ENCODE assay signal across 1 cellular context in the genomic region with DNA sequence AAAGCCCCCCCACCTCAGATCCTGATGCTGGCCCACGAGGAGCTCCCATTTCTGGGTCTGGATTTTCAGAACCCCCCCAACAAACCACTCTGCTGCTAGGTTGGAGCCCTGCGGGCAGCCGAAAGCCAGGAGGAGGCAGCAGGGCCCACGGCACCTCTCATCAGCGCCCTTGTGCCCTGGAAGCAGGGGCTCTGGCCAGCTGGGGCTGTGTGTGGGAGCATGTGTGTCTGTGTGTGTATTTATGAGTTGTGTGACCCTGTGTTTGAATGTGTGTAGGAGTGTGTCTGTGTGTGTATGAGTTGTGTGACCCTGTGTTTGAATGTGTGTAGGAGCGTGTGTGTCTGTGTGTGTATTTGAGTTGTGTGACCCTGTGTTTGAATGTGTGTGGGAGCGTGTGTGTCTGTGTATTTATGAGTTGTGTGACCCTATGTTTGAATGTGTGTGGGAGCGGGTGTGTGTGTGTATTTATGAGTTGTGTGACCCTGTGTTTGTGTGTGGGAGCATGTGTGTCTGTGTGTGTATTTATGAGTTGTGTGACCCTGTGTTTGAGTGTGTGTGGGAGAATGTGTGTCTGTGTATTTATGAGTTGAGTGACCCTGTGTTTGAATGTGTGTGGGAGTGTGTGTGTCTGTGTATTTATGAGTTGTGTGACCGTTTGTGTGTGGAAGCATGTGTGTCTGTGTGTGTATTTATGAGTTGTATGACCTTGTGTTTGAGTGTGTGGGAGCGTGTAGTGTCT.
A peak's percentile ranks its signal among the peaks of the same experiment; 100 is the strongest.
TF ChIP-seq lines count a peak whose summit lies in the region.

No MANE protein-coding gene starts in this region.

TF ChIP-seq in HEK293, 187 proteins besides CTCF, POLR2A, EP300 and RAD21 (continued from another document):
- TF ChIP-seq, protein P1, sequence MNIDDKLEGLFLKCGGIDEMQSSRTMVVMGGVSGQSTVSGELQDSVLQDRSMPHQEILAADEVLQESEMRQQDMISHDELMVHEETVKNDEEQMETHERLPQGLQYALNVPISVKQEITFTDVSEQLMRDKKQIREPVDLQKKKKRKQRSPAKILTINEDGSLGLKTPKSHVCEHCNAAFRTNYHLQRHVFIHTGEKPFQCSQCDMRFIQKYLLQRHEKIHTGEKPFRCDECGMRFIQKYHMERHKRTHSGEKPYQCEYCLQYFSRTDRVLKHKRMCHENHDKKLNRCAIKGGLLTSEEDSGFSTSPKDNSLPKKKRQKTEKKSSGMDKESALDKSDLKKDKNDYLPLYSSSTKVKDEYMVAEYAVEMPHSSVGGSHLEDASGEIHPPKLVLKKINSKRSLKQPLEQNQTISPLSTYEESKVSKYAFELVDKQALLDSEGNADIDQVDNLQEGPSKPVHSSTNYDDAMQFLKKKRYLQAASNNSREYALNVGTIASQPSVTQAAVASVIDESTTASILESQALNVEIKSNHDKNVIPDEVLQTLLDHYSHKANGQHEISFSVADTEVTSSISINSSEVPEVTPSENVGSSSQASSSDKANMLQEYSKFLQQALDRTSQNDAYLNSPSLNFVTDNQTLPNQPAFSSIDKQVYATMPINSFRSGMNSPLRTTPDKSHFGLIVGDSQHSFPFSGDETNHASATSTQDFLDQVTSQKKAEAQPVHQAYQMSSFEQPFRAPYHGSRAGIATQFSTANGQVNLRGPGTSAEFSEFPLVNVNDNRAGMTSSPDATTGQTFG (tag by site-specific recombination; IDR thresholded peaks at IDR 0.05; ENCODE audit: borderline replicate concordance) = no peak
- TF ChIP-seq SP2 (tag by site-specific recombination; IDR thresholded peaks at IDR 0.05) (no peak), ZNF830 (tag by site-specific recombination; IDR thresholded peaks at IDR 0.05; ENCODE audit: low read depth) (no peak), SP3 (tag by site-specific recombination; IDR thresholded peaks at IDR 0.05) (no peak), ZNF677 (tag by site-specific recombination; IDR thresholded peaks at IDR 0.05) (no peak), ZNF544 (tag by site-specific recombination; IDR thresholded peaks at IDR 0.05) (no peak), EGR2 (tag by site-specific recombination; IDR thresholded peaks at IDR 0.05; ENCODE audit: low read depth) (peak; percentile 84)
- TF ChIP-seq, protein P2, sequence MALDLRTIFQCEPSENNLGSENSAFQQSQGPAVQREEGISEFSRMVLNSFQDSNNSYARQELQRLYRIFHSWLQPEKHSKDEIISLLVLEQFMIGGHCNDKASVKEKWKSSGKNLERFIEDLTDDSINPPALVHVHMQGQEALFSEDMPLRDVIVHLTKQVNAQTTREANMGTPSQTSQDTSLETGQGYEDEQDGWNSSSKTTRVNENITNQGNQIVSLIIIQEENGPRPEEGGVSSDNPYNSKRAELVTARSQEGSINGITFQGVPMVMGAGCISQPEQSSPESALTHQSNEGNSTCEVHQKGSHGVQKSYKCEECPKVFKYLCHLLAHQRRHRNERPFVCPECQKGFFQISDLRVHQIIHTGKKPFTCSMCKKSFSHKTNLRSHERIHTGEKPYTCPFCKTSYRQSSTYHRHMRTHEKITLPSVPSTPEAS (tag by site-specific recombination; IDR thresholded peaks at IDR 0.05) = peak; percentile 80
TF ChIP-seq in HEK293: peak in this region for 3.
